Comparison of ENCODE assay signal across 10 cellular contexts in genomic region chr11:45929486-45930030, GRCh38. TPM values are rescaled to one million over a fixed set of nuclear protein-coding genes. Genes with fewer than 3 reads are reported as not detected.
DNase-seq lines count a peak whose midpoint lies in the region; ATAC-seq and TF ChIP-seq lines count a peak whose summit lies in the region.
"Had no signal": no experiment of that assay in that cellular context is flagged by ENCODE, and none has a peak within 500 bp of the region (broad histone marks: within the 10 kb centered on the region; RNA-seq: fewer than 3 reads in every experiment).

No MANE protein-coding gene starts in this region.

- no CpG with 5 or more reads among the region's 10 CpGs for WGBS in H9 (ENCODE audit: extremely low coverage, insufficient read length, low lambda C conversion rate)

- no peak overlapping the region for H3K56ac ChIP-seq in H9 (ENCODE audit: insufficient read length, low read depth, low read length)

- no peak overlapping the region for H3K27ac ChIP-seq in H9 (ENCODE audit: insufficient read length, low read depth, low read length)

- H2BK20ac ChIP-seq in H9 (ENCODE audit: low read depth, low read length, poor library complexity, severe bottlenecking), result no peak overlapping the region

- H4K5ac ChIP-seq in H9 (ENCODE audit: insufficient read length, low read depth, low read length), result no peak overlapping the region

- H4K91ac ChIP-seq in H9 (ENCODE audit: insufficient read length, low read depth, low read length), result no peak overlapping the region

- no peak for DNase-seq in H9
- peak; percentile 15 for DNase-seq in SW480 (ENCODE audit: low spot score)
- no peak for DNase-seq in naive B cell
- no peak for DNase-seq in effector CD4-positive, alpha-beta T cell
- DNase-seq in effector CD8-positive, alpha-beta T cell (lab: John Stamatoyannopoulos, UW), result no peak
- DNase-seq in NCI-H774 (lab: John Stamatoyannopoulos, UW), result no peak
- DNase-seq: NCI-H446 treated with DMSO at 0.1 percent for 48 hours had no signal

- no peaks in the 10 kb centered on the region for H3K4me1 ChIP-seq in H9 (ENCODE audit: insufficient read depth, low read length)

- no peak overlapping the region for H4K8ac ChIP-seq in H9 (replicated peaks; ENCODE audit: insufficient read length, low read depth, low read length)

- H2AK5ac ChIP-seq in H9 (ENCODE audit: insufficient read length, low read length), result no peak overlapping the region

- no peaks in the 10 kb centered on the region for H3K27me3 ChIP-seq in H9 (ENCODE audit: insufficient read depth, low read length)

- no peaks in the 10 kb centered on the region for H3K27me3 Mint-ChIP-seq in H9 (ENCODE audit: low read depth)
- no peaks in the 10 kb centered on the region for H3K27me3 Mint-ChIP-seq in naive B cell

- H2BK12ac ChIP-seq in H9 (ENCODE audit: insufficient read length, low read depth, low read length), result no peak overlapping the region

- H3K23me2 ChIP-seq in H9 (ENCODE audit: insufficient read length, low read depth, low read length, poor library complexity, severe bottlenecking), result no peaks in the 10 kb centered on the region

- no peak overlapping the region for H3K14ac ChIP-seq in H9 (ENCODE audit: insufficient read depth, low read length)

- H3K4me3 Mint-ChIP-seq in H9 (no peak overlapping the region), naive B cell (peak overlapping the region; percentile 97 to 100 (median 99))

- H3K9ac ChIP-seq in H9 (ENCODE audit: extremely low read depth, insufficient read length, low read length), result no peak overlapping the region

- H3K27ac Mint-ChIP-seq in H9 (peak overlapping the region in 2 of 3 experiments; percentile 40 to 92; a peak in 3 of 7 replicates), naive B cell (peak overlapping the region; percentile 96 to 99 (median 98))

- H3K36me3 Mint-ChIP-seq in H9 (ENCODE audit: insufficient read depth in 1 of 3, low read depth in 3 of 3) (peaks cover 15 to 70% (median 68%) of the 10 kb centered on the region in 3 experiments), naive B cell (peaks cover 26 to 31% of the 10 kb centered on the region in 2 donors)

- no peaks in the 10 kb centered on the region for H3K79me1 ChIP-seq in H9 (ENCODE audit: insufficient read depth, low read depth, low read length, poor library complexity, severe bottlenecking)

- no peaks in the 10 kb centered on the region for H3K9me3 ChIP-seq in H9 (ENCODE audit: control insufficient read depth, low read depth, low read length)

- no peak overlapping the region for H2BK15ac ChIP-seq in H9 (ENCODE audit: low read depth, low read length)

- peak; percentile 10 for ATAC-seq in GM18499 (IDR thresholded peaks at IDR 0.05; ENCODE audit: insufficient read depth, unreplicated experiment)
- no peak for ATAC-seq in naive B cell (ENCODE audit: low read depth in 2 of 2)
- no peak for ATAC-seq in GM19452 (IDR thresholded peaks at IDR 0.05; ENCODE audit: unreplicated experiment)

- no peak overlapping the region for H3T11ph ChIP-seq in H9 (ENCODE audit: low read length)

- no peak overlapping the region for H2AFZ ChIP-seq in H9 (ENCODE audit: low read length)

- no peak overlapping the region for H3K4me2 ChIP-seq in H9 (ENCODE audit: insufficient read depth, insufficient read length, low read length)

- H3K23ac ChIP-seq in H9 (ENCODE audit: insufficient read length, low read depth, low read length), result no peak overlapping the region

- no peaks in the 10 kb centered on the region for H3K79me2 ChIP-seq in H9 (ENCODE audit: insufficient read depth, low read length)

- no peak overlapping the region for H2BK120ac ChIP-seq in H9 (ENCODE audit: low read depth, low read length, poor library complexity, severe bottlenecking)

- H3K4me1 Mint-ChIP-seq in H9, result peaks cover 5 to 7% of the 10 kb centered on the region in 2 experiments; a peak in 1 of 4 replicates
- peaks cover 59 to 78% (median 76%) of the 10 kb centered on the region in 3 donors for H3K4me1 Mint-ChIP-seq in naive B cell

- H3K18ac ChIP-seq in H9 (ENCODE audit: insufficient read length, low read depth, low read length), result no peak overlapping the region

- H3K9me3 Mint-ChIP-seq in H9 (no peaks in the 10 kb centered on the region), naive B cell (no peaks in the 10 kb centered on the region)

- H4K20me1 ChIP-seq in H9 (ENCODE audit: control insufficient read depth, insufficient read depth, insufficient read length), result no peaks in the 10 kb centered on the region

- no peak overlapping the region for H3K4ac ChIP-seq in H9 (ENCODE audit: low read depth, low read length)

- no peak for TF ChIP-seq CTCF in H9 (conservative IDR thresholded peaks at IDR 0.05)

- H2BK5ac ChIP-seq in H9 (ENCODE audit: insufficient read length, low read length), result no peak overlapping the region

RNA-seq across cellular contexts. Expression of gene LARGE2, which starts 7.1 kb away (rescaled TPM):
- 95.6 and 108 TPM in 2 replicates for total RNA-seq in H9 (2021)
- 10 to 100 TPM; 30.6 to 84.4 (median 37.4) TPM for polyA plus RNA-seq in naive B cell (ENCODE audit: low read depth in 6 of 6)
- polyA plus RNA-seq: neural cell had no signal

RNA-seq across cellular contexts. Expression of gene PEX16, which starts 11.9 kb away (rescaled TPM):
- total RNA-seq in H9 (2021), result 28.6 and 30.8 TPM in 2 replicates
- polyA plus RNA-seq in naive B cell (ENCODE audit: low read depth in 6 of 6), result 10 to 100 TPM; 47.4 to 64.4 (median 60.4) TPM

RNA-seq across cellular contexts. Expression of gene FREY1, which starts 22.5 kb away (rescaled TPM):
- 2.1 and 2.2 TPM in 2 replicates for total RNA-seq in H9 (2021)
- not detected for polyA plus RNA-seq in naive B cell (ENCODE audit: low read depth in 6 of 6)
- polyA plus RNA-seq: neural cell had no signal

RNA-seq across cellular contexts. Expression of gene MAPK8IP1, which starts 44.1 kb away (rescaled TPM):
- total RNA-seq in H9 (2021), result 30.1 and 30.2 TPM in 2 replicates
- under 1 TPM in 5 of 6 donors, not detected in 1; 0.12 to 0.35 (median 0.20) TPM for polyA plus RNA-seq in naive B cell (ENCODE audit: low read depth in 6 of 6)

Comparison
In these comparisons a context has a peak if more than half of its experiments do, and no peak if none do; other contexts are left out.
1. H3K4me3 Mint-ChIP-seq: peak in naive B cell (8 of 8); none in H9 (0 of 2).